11 cellular contexts compared by ENCODE assay signal in the genomic region with DNA sequence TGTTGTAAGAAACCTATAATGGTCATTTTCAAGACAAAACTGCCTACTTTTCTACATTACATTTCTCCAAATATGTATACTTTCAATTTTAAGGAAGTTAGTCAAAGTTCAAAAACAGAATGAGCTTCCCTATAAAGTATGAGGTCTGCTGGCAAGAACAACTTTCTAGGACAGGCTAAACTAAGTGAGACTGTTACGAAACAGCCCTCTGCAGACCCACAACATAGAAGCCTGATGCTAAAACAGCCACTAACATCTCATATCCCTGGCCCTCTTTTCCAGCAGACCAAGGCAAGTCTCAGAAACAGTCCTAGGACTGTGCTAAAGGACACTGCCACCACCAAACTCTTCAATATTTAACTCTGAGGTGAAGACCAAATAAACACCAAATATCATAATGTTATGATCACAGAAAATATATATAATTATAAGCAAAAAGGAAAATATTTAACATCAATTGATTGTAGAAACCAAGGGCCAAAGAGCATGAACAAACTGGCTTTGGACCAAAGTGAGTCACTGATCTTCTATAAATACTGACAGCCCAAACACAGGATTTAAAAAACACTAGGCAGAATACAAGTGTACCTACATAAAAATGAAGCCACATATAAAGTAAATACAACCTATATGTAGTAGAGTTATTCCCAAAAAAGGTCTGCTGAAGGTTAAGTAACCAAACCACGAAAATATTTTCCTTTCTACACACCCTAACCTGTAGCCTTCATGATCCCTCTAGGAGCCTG. TPM values are rescaled to one million over a fixed set of nuclear protein-coding genes. Genes with fewer than 3 reads are reported as not detected.
DNase-seq lines count a peak whose midpoint lies in the region; ATAC-seq, FAIRE-seq and TF ChIP-seq lines count a peak whose summit lies in the region.
"Had no signal": no experiment of that assay in that cellular context is flagged by ENCODE, and none has a peak within 500 bp of the region (broad histone marks: within the 10 kb centered on the region; RNA-seq: fewer than 3 reads in every experiment).

No MANE protein-coding gene starts in this region.

- intact Hi-C loops in activated naive CD4-positive, alpha-beta T cell treated with anti-CD3 and anti-CD28 coated beads for 36 hours (cut with micrococcal nuclease): no loop called here
- intact Hi-C loops in endothelial cell of umbilical vein (cut with micrococcal nuclease) (no loop called here), psoas muscle (cut with DNase I) (no loop called here)

- H3K4me3 ChIP-seq in endothelial cell of umbilical vein (replicated peaks in 1 of 3; ENCODE audit: insufficient read depth in 1 of 3, low read depth in 1 of 3, low read length in 3 of 3) (no peak overlapping the region), psoas muscle (no peak overlapping the region)

- no peaks in the 10 kb centered on the region for H3K27me3 Mint-ChIP-seq in activated naive CD4-positive, alpha-beta T cell treated with anti-CD3 and anti-CD28 coated beads, Interleukin-2, amount 50 U/mL, for 24 hours
- H3K27me3 Mint-ChIP-seq in activated naive CD4-positive, alpha-beta T cell treated with anti-CD3 and anti-CD28 coated beads for 36 hours (ENCODE audit: low read depth): no peaks in the 10 kb centered on the region

- no peak overlapping the region for H3K9ac ChIP-seq in endothelial cell of umbilical vein (replicated peaks; ENCODE audit: extremely low read depth, insufficient read depth, low read length)

- no peak for DNase-seq in activated naive CD4-positive, alpha-beta T cell treated with anti-CD3 and anti-CD28 coated beads for 36 hours
- DNase-seq in NOMO-1 (lab: John Stamatoyannopoulos, UW; ENCODE audit: unreplicated experiment in 2 of 2) (peak; percentile 51 to 81), endothelial cell of umbilical vein (ENCODE audit: low read depth, low spot score) (no peak), psoas muscle (no peak), H4 (ENCODE audit: low spot score) (no peak), NCI-H187 treated with DMSO at 0.1 percent for 48 hours (lab: John Stamatoyannopoulos, UW) (no peak)
- DNase-seq: GDM1; NCI-H1417 treated with DMSO at 0.1 percent for 48 hours; stimulated activated CD4-positive, alpha-beta T cell treated with anti-CD3 and anti-CD28 coated beads, Interleukin-12 subunit alpha, Interleukin-12 subunit beta, amount 100 ng/mL, for 4 hours had no signal

- H3K9me3 Mint-ChIP-seq in activated naive CD4-positive, alpha-beta T cell treated with anti-CD3 and anti-CD28 coated beads, Interleukin-2, amount 50 U/mL, for 24 hours: no peaks in the 10 kb centered on the region
- H3K9me3 Mint-ChIP-seq in activated naive CD4-positive, alpha-beta T cell treated with anti-CD3 and anti-CD28 coated beads for 36 hours: no peaks in the 10 kb centered on the region

- POLR2A ChIA-PET in endothelial cell of umbilical vein (lab: Charles Lee): no interaction called here

- no peak overlapping the region for H3K4me3 Mint-ChIP-seq in activated naive CD4-positive, alpha-beta T cell treated with anti-CD3 and anti-CD28 coated beads, Interleukin-2, amount 50 U/mL, for 24 hours
- no peak overlapping the region for H3K4me3 Mint-ChIP-seq in activated naive CD4-positive, alpha-beta T cell treated with anti-CD3 and anti-CD28 coated beads for 36 hours

- FAIRE-seq in endothelial cell of umbilical vein (lab: Jason Lieb, UNC): no peak

- no peak overlapping the region for H3K27ac ChIP-seq in endothelial cell of umbilical vein (ENCODE audit: insufficient read depth, low read depth, low read length)
- peak overlapping the region; percentile 34 for H3K27ac ChIP-seq in psoas muscle

- ATAC-seq in psoas muscle: peak in 2 of 4 donors; percentile 59 to 73
- no peak for ATAC-seq in GM21447 (IDR thresholded peaks at IDR 0.05; ENCODE audit: unreplicated experiment)

- H3K4me1 Mint-ChIP-seq in activated naive CD4-positive, alpha-beta T cell treated with anti-CD3 and anti-CD28 coated beads, Interleukin-2, amount 50 U/mL, for 24 hours: peaks cover 82% of the 10 kb centered on the region
- peaks cover 54% of the 10 kb centered on the region for H3K4me1 Mint-ChIP-seq in activated naive CD4-positive, alpha-beta T cell treated with anti-CD3 and anti-CD28 coated beads for 36 hours (ENCODE audit: low read depth)

- peaks cover 88% of the 10 kb centered on the region for H3K79me2 ChIP-seq in endothelial cell of umbilical vein (ENCODE audit: control insufficient read depth, insufficient read depth, low read length)

- H4K20me1 ChIP-seq in endothelial cell of umbilical vein (replicated peaks; ENCODE audit: control insufficient read depth, extremely low read depth, insufficient read depth, low read length): peaks cover 17% of the 10 kb centered on the region

- no peak for TF ChIP-seq POLR2A in endothelial cell of umbilical vein (IDR thresholded peaks at IDR 0.05; ENCODE audit: low read depth, low read length)

- dilution Hi-C loops in endothelial cell of umbilical vein (cut with MboI; ENCODE audit: extremely low pct_ligation_motif_present, low sequenced_read_pairs): no loop called here

- no peaks in the 10 kb centered on the region for H3K9me1 ChIP-seq in endothelial cell of umbilical vein (replicated peaks; ENCODE audit: control insufficient read depth, extremely low read depth, insufficient read depth, low read length)

- H3K9me3 ChIP-seq in endothelial cell of umbilical vein (replicated peaks; ENCODE audit: control insufficient read depth, insufficient read depth, low read length) (no peaks in the 10 kb centered on the region), psoas muscle (no peaks in the 10 kb centered on the region)

- H3K4me2 ChIP-seq in endothelial cell of umbilical vein (ENCODE audit: insufficient read depth, low read length): no peak overlapping the region

- no peak overlapping the region for H2AFZ ChIP-seq in endothelial cell of umbilical vein (ENCODE audit: low read depth, low read length)

- 76 to 82% (median 81%) methylated on average over 2 of the region's 2 CpGs for WGBS in psoas muscle, 3 donors

- H3K27me3 ChIP-seq in endothelial cell of umbilical vein (ENCODE audit: control insufficient read depth in 2 of 2, insufficient read depth in 2 of 2, low read length in 2 of 2) (no peaks in the 10 kb centered on the region), psoas muscle (ENCODE audit: insufficient read depth in 3 of 3, low read length in 2 of 3) (no peaks in the 10 kb centered on the region)

- H3K36me3 ChIP-seq in endothelial cell of umbilical vein (ENCODE audit: control insufficient read depth in 2 of 2, extremely low read depth in 1 of 2, insufficient read depth in 2 of 2, low read length in 2 of 2): peaks cover 19 to 47% of the 10 kb centered on the region in 2 experiments
- H3K36me3 ChIP-seq in psoas muscle (ENCODE audit: insufficient read depth in 1 of 2, low read depth in 1 of 2): peaks cover 9 to 82% of the 10 kb centered on the region in 2 donors

- CTCF ChIA-PET in activated naive CD4-positive, alpha-beta T cell treated with anti-CD3 and anti-CD28 coated beads for 36 hours (lab: Charles Lee): interaction anchor here (0.6 kb wide), 1 partner anchor 794 kb away, joined by 3 read pairs; no protein-coding TSS in a partner anchor
- CTCF ChIA-PET in endothelial cell of umbilical vein (lab: Charles Lee): no interaction called here

- H3K36me3 Mint-ChIP-seq in activated naive CD4-positive, alpha-beta T cell treated with anti-CD3 and anti-CD28 coated beads, Interleukin-2, amount 50 U/mL, for 24 hours: peaks cover 23% of the 10 kb centered on the region
- H3K36me3 Mint-ChIP-seq in activated naive CD4-positive, alpha-beta T cell treated with anti-CD3 and anti-CD28 coated beads for 36 hours (ENCODE audit: low read depth): peaks cover 67% of the 10 kb centered on the region

- no TSS peak for BruUV-seq in endothelial cell of umbilical vein (replicated peaks; lab: Mats Ljungman, UMichigan)

- H3K4me1 ChIP-seq in endothelial cell of umbilical vein (ENCODE audit: control insufficient read depth, extremely low read depth, insufficient read depth, low read length) (peaks cover 4% of the 10 kb centered on the region), psoas muscle (peaks cover 14% of the 10 kb centered on the region)

- TF ChIP-seq CTCF in endothelial cell of umbilical vein (IDR thresholded peaks at IDR 0.05; ENCODE audit: extremely low read depth in 1 of 2, insufficient read depth in 1 of 2, low read depth in 1 of 2, low read length in 2 of 2) (no peak), psoas muscle (IDR thresholded peaks at IDR 0.05) (no peak)

- peak overlapping the region; percentile 23 for H3K27ac Mint-ChIP-seq in activated naive CD4-positive, alpha-beta T cell treated with anti-CD3 and anti-CD28 coated beads, Interleukin-2, amount 50 U/mL, for 24 hours
- no peak overlapping the region for H3K27ac Mint-ChIP-seq in activated naive CD4-positive, alpha-beta T cell treated with anti-CD3 and anti-CD28 coated beads for 36 hours

TF ChIP-seq in endothelial cell of umbilical vein, 7 proteins besides CTCF, POLR2A, EP300 and RAD21:
- TF ChIP-seq POLR2AphosphoS5 (IDR thresholded peaks at IDR 0.05; ENCODE audit: insufficient read depth, low read depth, low read length) (no peak), FOS (IDR thresholded peaks at IDR 0.05; ENCODE audit: borderline replicate concordance, insufficient read depth, low read length) (peak; percentile 13)

RNA-seq across cellular contexts. Expression of gene PPP4R3A, which starts 27.7 kb away (rescaled TPM):
- total RNA-seq in activated naive CD4-positive, alpha-beta T cell treated with anti-CD3 and anti-CD28 coated beads for 36 hours: 100 to 1,000 TPM; 114 to 118 TPM
- total RNA-seq in endothelial cell of umbilical vein (77.0 and 83.5 TPM in 2 replicates), psoas muscle (10 to 100 TPM; 44.5 to 60.3 (median 53.6) TPM)
- polyA plus RNA-seq in endothelial cell of umbilical vein (17.5 and 20.5 TPM in 2 replicates), psoas muscle (10 to 100 TPM; 33.3 to 92.4 (median 50.0) TPM)
- polyA plus RNA-seq in endothelial cell of umbilical vein (2011; cell fraction: cytosol; rRNA removed): 30.8 and 32.2 TPM in 2 replicates
- 70.5 and 80.5 TPM in 2 replicates for polyA plus RNA-seq in endothelial cell of umbilical vein (2011; cell fraction: nucleus; rRNA removed)
- polyA plus RNA-seq in endothelial cell of umbilical vein (2012): 37.8 and 54.0 TPM in 2 replicates
- polyA minus RNA-seq in endothelial cell of umbilical vein: 35.8 and 37.2 TPM in 2 replicates
- 43.8 TPM for polyA minus RNA-seq in endothelial cell of umbilical vein (2011; cell fraction: cytosol; rRNA and poly(A)+ RNA removed)
- polyA minus RNA-seq in endothelial cell of umbilical vein (2011; cell fraction: nucleus; rRNA and poly(A)+ RNA removed): 46.4 and 57.4 TPM in 2 replicates
- total RNA-seq in H4 (2014; rRNA removed; shearing (Covaris generic)): 24.2 and 25.7 TPM in 2 replicates

Comparison
In these comparisons a context has a peak if more than half of its experiments do, and no peak if none do; other contexts are left out.
1. DNase-seq: peak in NOMO-1 (2 of 2); none in activated naive CD4-positive, alpha-beta T cell treated with anti-CD3 and anti-CD28 coated beads for 36 hours (single experiment), endothelial cell of umbilical vein (single experiment), psoas muscle (0 of 2), H4 (single experiment) and NCI-H187 treated with DMSO at 0.1 percent for 48 hours (single experiment).